1 cellular context compared by ENCODE assay signal in the genomic region with DNA sequence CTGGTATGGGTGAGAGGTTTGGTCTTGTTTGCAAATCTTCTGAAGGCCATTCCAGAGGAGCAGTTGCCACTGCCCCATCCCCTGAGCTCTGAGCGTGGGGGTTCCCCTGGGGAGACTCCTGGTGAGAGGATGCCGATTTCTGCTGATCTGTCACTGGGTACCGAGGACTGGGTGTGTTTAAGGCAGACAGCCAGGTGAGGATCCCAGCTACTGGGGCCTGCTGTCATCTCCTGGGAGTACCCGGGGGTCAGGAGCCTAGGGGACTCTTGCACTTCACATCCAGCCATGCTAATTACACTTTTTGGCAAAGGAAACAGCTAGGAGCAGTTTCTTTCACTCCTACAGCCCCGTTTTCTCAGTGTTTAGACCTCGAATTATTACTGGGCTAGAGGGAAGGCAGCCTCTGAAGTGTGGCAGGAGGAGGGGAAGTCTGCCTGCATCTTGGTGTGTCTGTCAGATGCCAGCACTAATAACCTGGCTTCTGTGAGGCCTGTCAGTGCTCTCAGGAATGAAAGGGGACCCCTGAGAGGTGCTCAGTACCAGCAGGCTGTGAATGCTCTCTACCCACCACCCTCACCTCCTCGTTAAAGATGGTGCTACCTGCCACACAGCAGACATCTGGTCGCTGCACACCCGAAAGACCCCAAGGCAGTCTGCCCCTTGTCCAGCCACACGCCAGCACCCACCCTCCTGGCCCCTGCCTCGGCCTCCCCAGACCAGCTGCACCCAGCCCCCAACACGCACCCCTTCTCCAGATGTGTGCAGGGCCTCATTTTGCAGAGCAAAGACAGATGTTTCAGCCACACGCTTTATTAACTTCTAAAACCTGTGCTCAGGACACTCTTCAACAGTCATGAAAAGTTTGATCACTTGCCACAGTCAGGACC.
TF ChIP-seq lines count a peak whose summit lies in the region.

No MANE protein-coding gene starts in this region.

TF ChIP-seq in HepG2, 621 proteins besides CTCF, POLR2A, EP300 and RAD21 (continues in another document):
- TF ChIP-seq CCAR2 (optimal IDR thresholded peaks at IDR 0.05; ENCODE audit: low read depth, low read length) (peak; percentile 37), ZNF337 (CRISPR knock-in tag; IDR thresholded peaks at IDR 0.05; ENCODE audit: borderline replicate concordance, low read depth) (no peak), ZFP37 (CRISPR knock-in tag; IDR thresholded peaks at IDR 0.05; ENCODE audit: borderline replicate concordance) (no peak), ZNF326 (CRISPR knock-in tag; IDR thresholded peaks at IDR 0.05; ENCODE audit: borderline replicate concordance) (peak; percentile 27; the same call in 1 of the 2 replicates), ZNF10 (CRISPR knock-in tag; IDR thresholded peaks at IDR 0.05; ENCODE audit: borderline replicate concordance, low read depth) (no peak), JUND (CRISPR knock-in tag; IDR thresholded peaks at IDR 0.05) (no peak), ATM (IDR thresholded peaks at IDR 0.05; ENCODE audit: borderline replicate concordance) (no peak), SP2 (CRISPR knock-in tag; IDR thresholded peaks at IDR 0.05) (no peak), RBM39 (IDR thresholded peaks at IDR 0.05; ENCODE audit: low read depth, low read length, poor library complexity, severe bottlenecking) (peak; percentile 36), HNRNPH1 (optimal IDR thresholded peaks at IDR 0.05; ENCODE audit: low read depth, low read length) (no peak), AGO1 (IDR thresholded peaks at IDR 0.05; ENCODE audit: low read depth, low read length, poor library complexity, severe bottlenecking) (peak; percentile 79), GFI1 (CRISPR knock-in tag; IDR thresholded peaks at IDR 0.05; ENCODE audit: borderline replicate concordance) (no peak), ZNF7 (CRISPR knock-in tag; IDR thresholded peaks at IDR 0.05) (no peak), MED1 (CRISPR knock-in tag; IDR thresholded peaks at IDR 0.05) (no peak), PRPF4 (IDR thresholded peaks at IDR 0.05; ENCODE audit: low read depth, low read length, poor library complexity, severe bottlenecking) (no peak), ZNF713 (CRISPR knock-in tag; IDR thresholded peaks at IDR 0.05) (no peak), RBM22 (optimal IDR thresholded peaks at IDR 0.05; ENCODE audit: low read length) (peak; percentile 98), POLR2AphosphoS2 (IDR thresholded peaks at IDR 0.05; ENCODE audit: low read depth, low read length) (no peak), PHF5A (CRISPR knock-in tag; IDR thresholded peaks at IDR 0.05; ENCODE audit: low read depth, unreplicated experiment) (no peak), POLR2G (IDR thresholded peaks at IDR 0.05; ENCODE audit: low read depth, low read length) (peak; percentile 69), KDM5A (IDR thresholded peaks at IDR 0.05; ENCODE audit: borderline replicate concordance, low read length) (no peak), ZNF224 (CRISPR knock-in tag; IDR thresholded peaks at IDR 0.05) (no peak), ZNF367 (CRISPR knock-in tag; IDR thresholded peaks at IDR 0.05; ENCODE audit: borderline replicate concordance) (no peak), MBD4 (IDR thresholded peaks at IDR 0.05; ENCODE audit: borderline replicate concordance, low read length) (peak; percentile 79), ZC3H13 (CRISPR knock-in tag; IDR thresholded peaks at IDR 0.05) (peak; percentile 23; the same call in 1 of the 2 replicates), TP53 (CRISPR knock-in tag; conservative IDR thresholded peaks at IDR 0.05) (no peak), ZNF432 (CRISPR knock-in tag; IDR thresholded peaks at IDR 0.05; ENCODE audit: borderline replicate concordance) (no peak), AGO2 (optimal IDR thresholded peaks at IDR 0.05; ENCODE audit: low read depth, low read length) (peak; percentile 99), AKAP8 (CRISPR knock-in tag; IDR thresholded peaks at IDR 0.05) (peak; percentile 70; the same call in 1 of the 2 replicates), CREB1 (IDR thresholded peaks at IDR 0.05) (no peak), CREB1 (CRISPR knock-in tag; IDR thresholded peaks at IDR 0.05) (peak; percentile 29; the same call in 1 of the 2 replicates), ZNF678 (CRISPR knock-in tag; IDR thresholded peaks at IDR 0.05) (no peak), ZBTB49 (CRISPR knock-in tag; IDR thresholded peaks at IDR 0.05; ENCODE audit: borderline replicate concordance) (no peak), ZNF775 (CRISPR knock-in tag; IDR thresholded peaks at IDR 0.05; ENCODE audit: borderline replicate concordance) (no peak), ZNF556 (CRISPR knock-in tag; IDR thresholded peaks at IDR 0.05; ENCODE audit: borderline replicate concordance) (no peak)
- TF ChIP-seq, protein P1, sequence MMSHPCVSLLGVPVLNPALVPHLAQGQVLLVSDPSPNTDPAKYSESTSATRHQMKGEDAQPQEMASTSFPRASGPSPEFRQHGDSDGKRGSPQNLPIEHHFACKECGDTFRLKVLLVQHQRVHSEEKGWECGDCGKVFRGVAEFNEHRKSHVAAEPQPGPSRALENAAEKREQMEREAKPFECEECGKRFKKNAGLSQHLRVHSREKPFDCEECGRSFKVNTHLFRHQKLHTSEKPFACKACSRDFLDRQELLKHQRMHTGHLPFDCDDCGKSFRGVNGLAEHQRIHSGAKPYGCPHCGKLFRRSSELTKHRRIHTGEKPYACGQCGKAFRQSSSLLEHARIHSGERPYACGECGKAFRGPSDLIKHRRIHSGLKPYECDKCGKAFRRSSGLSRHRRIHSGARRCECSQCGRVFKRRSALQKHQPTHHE (CRISPR knock-in tag; IDR thresholded peaks at IDR 0.05; ENCODE audit: borderline replicate concordance), result no peak
- TF ChIP-seq, protein P2, sequence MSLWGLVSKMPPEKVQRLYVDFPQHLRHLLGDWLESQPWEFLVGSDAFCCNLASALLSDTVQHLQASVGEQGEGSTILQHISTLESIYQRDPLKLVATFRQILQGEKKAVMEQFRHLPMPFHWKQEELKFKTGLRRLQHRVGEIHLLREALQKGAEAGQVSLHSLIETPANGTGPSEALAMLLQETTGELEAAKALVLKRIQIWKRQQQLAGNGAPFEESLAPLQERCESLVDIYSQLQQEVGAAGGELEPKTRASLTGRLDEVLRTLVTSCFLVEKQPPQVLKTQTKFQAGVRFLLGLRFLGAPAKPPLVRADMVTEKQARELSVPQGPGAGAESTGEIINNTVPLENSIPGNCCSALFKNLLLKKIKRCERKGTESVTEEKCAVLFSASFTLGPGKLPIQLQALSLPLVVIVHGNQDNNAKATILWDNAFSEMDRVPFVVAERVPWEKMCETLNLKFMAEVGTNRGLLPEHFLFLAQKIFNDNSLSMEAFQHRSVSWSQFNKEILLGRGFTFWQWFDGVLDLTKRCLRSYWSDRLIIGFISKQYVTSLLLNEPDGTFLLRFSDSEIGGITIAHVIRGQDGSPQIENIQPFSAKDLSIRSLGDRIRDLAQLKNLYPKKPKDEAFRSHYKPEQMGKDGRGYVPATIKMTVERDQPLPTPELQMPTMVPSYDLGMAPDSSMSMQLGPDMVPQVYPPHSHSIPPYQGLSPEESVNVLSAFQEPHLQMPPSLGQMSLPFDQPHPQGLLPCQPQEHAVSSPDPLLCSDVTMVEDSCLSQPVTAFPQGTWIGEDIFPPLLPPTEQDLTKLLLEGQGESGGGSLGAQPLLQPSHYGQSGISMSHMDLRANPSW (CRISPR knock-in tag; IDR thresholded peaks at IDR 0.05; ENCODE audit: borderline replicate concordance), result no peak
- TF ChIP-seq, protein P3, sequence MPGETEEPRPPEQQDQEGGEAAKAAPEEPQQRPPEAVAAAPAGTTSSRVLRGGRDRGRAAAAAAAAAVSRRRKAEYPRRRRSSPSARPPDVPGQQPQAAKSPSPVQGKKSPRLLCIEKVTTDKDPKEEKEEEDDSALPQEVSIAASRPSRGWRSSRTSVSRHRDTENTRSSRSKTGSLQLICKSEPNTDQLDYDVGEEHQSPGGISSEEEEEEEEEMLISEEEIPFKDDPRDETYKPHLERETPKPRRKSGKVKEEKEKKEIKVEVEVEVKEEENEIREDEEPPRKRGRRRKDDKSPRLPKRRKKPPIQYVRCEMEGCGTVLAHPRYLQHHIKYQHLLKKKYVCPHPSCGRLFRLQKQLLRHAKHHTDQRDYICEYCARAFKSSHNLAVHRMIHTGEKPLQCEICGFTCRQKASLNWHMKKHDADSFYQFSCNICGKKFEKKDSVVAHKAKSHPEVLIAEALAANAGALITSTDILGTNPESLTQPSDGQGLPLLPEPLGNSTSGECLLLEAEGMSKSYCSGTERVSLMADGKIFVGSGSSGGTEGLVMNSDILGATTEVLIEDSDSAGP (CRISPR knock-in tag; IDR thresholded peaks at IDR 0.05; ENCODE audit: borderline replicate concordance), result peak; percentile 24; the same call in 1 of the 2 replicates
- TF ChIP-seq, protein P4, sequence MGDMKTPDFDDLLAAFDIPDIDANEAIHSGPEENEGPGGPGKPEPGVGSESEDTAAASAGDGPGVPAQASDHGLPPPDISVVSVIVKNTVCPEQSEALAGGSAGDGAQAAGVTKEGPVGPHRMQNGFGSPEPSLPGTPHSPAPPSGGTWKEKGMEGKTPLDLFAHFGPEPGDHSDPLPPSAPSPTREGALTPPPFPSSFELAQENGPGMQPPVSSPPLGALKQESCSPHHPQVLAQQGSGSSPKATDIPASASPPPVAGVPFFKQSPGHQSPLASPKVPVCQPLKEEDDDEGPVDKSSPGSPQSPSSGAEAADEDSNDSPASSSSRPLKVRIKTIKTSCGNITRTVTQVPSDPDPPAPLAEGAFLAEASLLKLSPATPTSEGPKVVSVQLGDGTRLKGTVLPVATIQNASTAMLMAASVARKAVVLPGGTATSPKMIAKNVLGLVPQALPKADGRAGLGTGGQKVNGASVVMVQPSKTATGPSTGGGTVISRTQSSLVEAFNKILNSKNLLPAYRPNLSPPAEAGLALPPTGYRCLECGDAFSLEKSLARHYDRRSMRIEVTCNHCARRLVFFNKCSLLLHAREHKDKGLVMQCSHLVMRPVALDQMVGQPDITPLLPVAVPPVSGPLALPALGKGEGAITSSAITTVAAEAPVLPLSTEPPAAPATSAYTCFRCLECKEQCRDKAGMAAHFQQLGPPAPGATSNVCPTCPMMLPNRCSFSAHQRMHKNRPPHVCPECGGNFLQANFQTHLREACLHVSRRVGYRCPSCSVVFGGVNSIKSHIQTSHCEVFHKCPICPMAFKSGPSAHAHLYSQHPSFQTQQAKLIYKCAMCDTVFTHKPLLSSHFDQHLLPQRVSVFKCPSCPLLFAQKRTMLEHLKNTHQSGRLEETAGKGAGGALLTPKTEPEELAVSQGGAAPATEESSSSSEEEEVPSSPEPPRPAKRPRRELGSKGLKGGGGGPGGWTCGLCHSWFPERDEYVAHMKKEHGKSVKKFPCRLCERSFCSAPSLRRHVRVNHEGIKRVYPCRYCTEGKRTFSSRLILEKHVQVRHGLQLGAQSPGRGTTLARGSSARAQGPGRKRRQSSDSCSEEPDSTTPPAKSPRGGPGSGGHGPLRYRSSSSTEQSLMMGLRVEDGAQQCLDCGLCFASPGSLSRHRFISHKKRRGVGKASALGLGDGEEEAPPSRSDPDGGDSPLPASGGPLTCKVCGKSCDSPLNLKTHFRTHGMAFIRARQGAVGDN (CRISPR knock-in tag; IDR thresholded peaks at IDR 0.05), result 0 out of 2 replicates have a peak, but pooled peaks have one; percentile 16
- TF ChIP-seq, protein P5, sequence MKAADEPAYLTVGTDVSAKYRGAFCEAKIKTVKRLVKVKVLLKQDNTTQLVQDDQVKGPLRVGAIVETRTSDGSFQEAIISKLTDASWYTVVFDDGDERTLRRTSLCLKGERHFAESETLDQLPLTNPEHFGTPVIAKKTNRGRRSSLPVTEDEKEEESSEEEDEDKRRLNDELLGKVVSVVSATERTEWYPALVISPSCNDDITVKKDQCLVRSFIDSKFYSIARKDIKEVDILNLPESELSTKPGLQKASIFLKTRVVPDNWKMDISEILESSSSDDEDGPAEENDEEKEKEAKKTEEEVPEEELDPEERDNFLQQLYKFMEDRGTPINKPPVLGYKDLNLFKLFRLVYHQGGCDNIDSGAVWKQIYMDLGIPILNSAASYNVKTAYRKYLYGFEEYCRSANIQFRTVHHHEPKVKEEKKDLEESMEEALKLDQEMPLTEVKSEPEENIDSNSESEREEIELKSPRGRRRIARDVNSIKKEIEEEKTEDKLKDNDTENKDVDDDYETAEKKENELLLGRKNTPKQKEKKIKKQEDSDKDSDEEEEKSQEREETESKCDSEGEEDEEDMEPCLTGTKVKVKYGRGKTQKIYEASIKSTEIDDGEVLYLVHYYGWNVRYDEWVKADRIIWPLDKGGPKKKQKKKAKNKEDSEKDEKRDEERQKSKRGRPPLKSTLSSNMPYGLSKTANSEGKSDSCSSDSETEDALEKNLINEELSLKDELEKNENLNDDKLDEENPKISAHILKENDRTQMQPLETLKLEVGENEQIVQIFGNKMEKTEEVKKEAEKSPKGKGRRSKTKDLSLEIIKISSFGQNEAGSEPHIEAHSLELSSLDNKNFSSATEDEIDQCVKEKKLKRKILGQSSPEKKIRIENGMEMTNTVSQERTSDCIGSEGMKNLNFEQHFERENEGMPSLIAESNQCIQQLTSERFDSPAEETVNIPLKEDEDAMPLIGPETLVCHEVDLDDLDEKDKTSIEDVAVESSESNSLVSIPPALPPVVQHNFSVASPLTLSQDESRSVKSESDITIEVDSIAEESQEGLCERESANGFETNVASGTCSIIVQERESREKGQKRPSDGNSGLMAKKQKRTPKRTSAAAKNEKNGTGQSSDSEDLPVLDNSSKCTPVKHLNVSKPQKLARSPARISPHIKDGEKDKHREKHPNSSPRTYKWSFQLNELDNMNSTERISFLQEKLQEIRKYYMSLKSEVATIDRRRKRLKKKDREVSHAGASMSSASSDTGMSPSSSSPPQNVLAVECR (CRISPR knock-in tag; IDR thresholded peaks at IDR 0.05; ENCODE audit: borderline replicate concordance), result peak; percentile 16; the same call in 1 of the 2 replicates
- TF ChIP-seq, protein P6, sequence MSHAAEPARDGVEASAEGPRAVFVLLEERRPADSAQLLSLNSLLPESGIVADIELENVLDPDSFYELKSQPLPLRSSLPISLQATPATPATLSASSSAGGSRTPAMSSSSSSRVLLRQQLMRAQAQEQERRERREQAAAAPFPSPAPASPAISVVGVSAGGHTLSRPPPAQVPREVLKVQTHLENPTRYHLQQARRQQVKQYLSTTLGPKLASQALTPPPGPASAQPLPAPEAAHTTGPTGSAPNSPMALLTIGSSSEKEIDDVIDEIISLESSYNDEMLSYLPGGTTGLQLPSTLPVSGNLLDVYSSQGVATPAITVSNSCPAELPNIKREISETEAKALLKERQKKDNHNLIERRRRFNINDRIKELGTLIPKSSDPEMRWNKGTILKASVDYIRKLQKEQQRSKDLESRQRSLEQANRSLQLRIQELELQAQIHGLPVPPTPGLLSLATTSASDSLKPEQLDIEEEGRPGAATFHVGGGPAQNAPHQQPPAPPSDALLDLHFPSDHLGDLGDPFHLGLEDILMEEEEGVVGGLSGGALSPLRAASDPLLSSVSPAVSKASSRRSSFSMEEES (CRISPR knock-in tag; IDR thresholded peaks at IDR 0.05), result no peak
